Comparison of ENCODE assay signal across 8 cellular contexts in the genomic region with DNA sequence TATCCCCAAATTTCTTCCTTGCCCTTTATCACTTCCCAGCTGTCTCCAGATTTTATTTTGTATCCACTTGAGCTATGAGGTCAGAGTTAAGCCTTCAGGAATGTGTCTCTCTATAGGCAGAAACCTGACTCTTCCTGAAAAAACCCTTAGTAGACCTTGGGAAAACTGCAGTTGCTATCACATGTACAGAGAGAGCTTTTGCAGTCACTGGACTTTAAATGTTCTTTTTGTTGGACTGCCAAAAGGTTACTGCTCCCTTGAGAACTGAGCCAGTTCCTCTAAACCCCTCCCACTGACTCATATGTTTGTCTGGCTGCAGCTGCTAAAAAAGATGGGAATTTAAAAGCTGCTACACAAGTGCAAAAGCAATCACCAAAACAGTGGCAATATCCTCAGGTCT.
A peak's percentile ranks its signal among the peaks of the same experiment; 100 is the strongest.
DNase-seq lines count a peak whose midpoint lies in the region; ATAC-seq and TF ChIP-seq lines count a peak whose summit lies in the region.

No MANE protein-coding gene starts in this region.

- H3K4me3 ChIP-seq in tibial artery, result peak overlapping the region; percentile 3 to 5

- H3K9me3 ChIP-seq in tibial artery, result no peaks in the 10 kb centered on the region

- DNase-seq in Right ventricle myocardium inferior (ENCODE audit: missing footprints), result no peak
- DNase-seq in cardiac septum (ENCODE audit: low spot score), result no peak
- DNase-seq in brain pericyte (ENCODE audit: low read depth, low spot score), result peak; percentile 93
- peak; percentile 86 for DNase-seq in left kidney (ENCODE audit: low read depth, low spot score)
- DNase-seq in tibial artery, result peak in 1 of 2 donors; percentile 53

- intact Hi-C loops in Right ventricle myocardium inferior (cut with DNase I) (loop anchor here (1.0 kb wide), 1 partner anchor 28 kb away; no protein-coding TSS in a partner anchor), cardiac septum (cut with DNase I) (loop anchor here (2.0 kb wide), 1 partner anchor 223 kb away; no protein-coding TSS in a partner anchor), tibial artery (cut with DNase I; ENCODE audit: low total_unique reads) (no loop called here)

- peak overlapping the region; percentile 75 to 76 for H3K27ac ChIP-seq in tibial artery

- H3K27me3 ChIP-seq in tibial artery, result no peaks in the 10 kb centered on the region

- ATAC-seq in Right ventricle myocardium inferior, result peak; percentile 94
- no peak for ATAC-seq in HG02885 (IDR thresholded peaks at IDR 0.05; ENCODE audit: poor library complexity, unreplicated experiment)
- ATAC-seq in GM18520 (IDR thresholded peaks at IDR 0.05; ENCODE audit: unreplicated experiment), result no peak
- ATAC-seq in GM19324 (IDR thresholded peaks at IDR 0.05; ENCODE audit: low FRiP score, unreplicated experiment), result no peak

- H3K36me3 ChIP-seq in tibial artery, result no peaks in the 10 kb centered on the region

- peaks cover 0 to 54% (median 29%) of the 10 kb centered on the region in 4 donors for H3K4me1 ChIP-seq in tibial artery

- no peak for TF ChIP-seq CTCF in tibial artery (IDR thresholded peaks at IDR 0.05)

Comparison
In these comparisons a context has a peak if more than half of its experiments do, and no peak if none do; other contexts are left out.
1. DNase-seq: peak in brain pericyte (single experiment) and left kidney (single experiment); none in Right ventricle myocardium inferior (single experiment) and cardiac septum (single experiment).